Comparison of ENCODE assay signal across 10 cellular contexts in the genomic region with DNA sequence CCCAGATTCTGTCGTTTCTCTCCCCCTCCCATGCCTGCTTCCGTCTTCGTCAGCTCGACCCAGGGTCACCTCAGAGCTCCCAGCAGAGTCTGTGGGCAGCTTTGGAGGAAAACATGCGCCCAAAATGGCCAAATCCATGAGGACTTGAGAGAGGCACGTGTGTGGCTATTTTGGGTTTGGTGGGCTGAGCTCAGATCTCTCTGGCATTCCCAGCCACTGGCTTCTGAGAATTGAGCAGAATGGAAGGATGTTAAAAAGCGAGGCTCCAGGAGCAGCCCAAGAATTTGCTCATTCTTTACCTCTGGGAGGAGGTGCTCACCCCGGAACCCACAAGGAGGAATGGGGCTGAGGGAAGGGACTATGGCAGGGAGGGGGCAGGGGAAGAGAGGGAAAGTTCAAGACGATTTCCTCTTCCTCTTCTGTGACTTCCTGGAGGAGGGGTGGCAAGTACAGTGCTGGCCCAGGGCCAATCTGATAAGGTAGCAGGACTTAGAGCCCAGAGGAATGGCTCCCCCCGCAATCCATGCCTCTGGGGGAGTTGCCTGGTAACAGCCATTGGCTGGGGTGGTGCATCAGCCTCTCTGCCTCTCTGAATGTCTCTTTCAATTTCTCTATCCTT. TPM values are rescaled to one million over a fixed set of nuclear protein-coding genes. Genes with fewer than 3 reads are reported as not detected.
DNase-seq lines count a peak whose midpoint lies in the region; ATAC-seq and TF ChIP-seq lines count a peak whose summit lies in the region.
"Had no signal": no experiment of that assay in that cellular context is flagged by ENCODE, and none has a peak within 500 bp of the region (broad histone marks: within the 10 kb centered on the region; RNA-seq: fewer than 3 reads in every experiment).

No MANE protein-coding gene starts in this region.

- TF ChIP-seq CTCF in left lung (IDR thresholded peaks at IDR 0.05) (no peak), thoracic aorta (IDR thresholded peaks at IDR 0.05) (no peak)

- ATAC-seq in central memory CD8-positive, alpha-beta T cell (replicated peaks; ENCODE audit: extremely low read depth, poor library complexity, severe bottlenecking), result no peak
- ATAC-seq in left lung (peak; percentile 59), thoracic aorta (ENCODE audit: insufficient number of reproducible peaks, low FRiP score, low read depth) (peak; percentile 88), HG03108 (IDR thresholded peaks at IDR 0.05; ENCODE audit: unreplicated experiment) (no peak)

- no peaks in the 10 kb centered on the region for H3K36me3 Mint-ChIP-seq in central memory CD8-positive, alpha-beta T cell (ENCODE audit: insufficient read depth)
- H3K36me3 Mint-ChIP-seq: activated naive CD4-positive, alpha-beta T cell treated with anti-CD3 and anti-CD28 coated beads, Interleukin-2, amount 10 ng/mL, durations not matched to agents 7 days and 5 days had no signal

- H3K27me3 ChIP-seq in left lung, result no peaks in the 10 kb centered on the region
- no peaks in the 10 kb centered on the region for H3K27me3 ChIP-seq in thoracic aorta (replicated peaks; ENCODE audit: insufficient read depth)

- H3K4me1 ChIP-seq in left lung, result peaks cover 8 to 30% of the 10 kb centered on the region in 2 donors
- peaks cover 20 to 48% of the 10 kb centered on the region in 2 donors for H3K4me1 ChIP-seq in thoracic aorta (ENCODE audit: control insufficient read depth in 1 of 2, low read depth in 2 of 2)

- peak overlapping the region; percentile 63 to 74 for H3K27ac ChIP-seq in left lung
- peak overlapping the region; percentile 90 to 91 for H3K27ac ChIP-seq in thoracic aorta

- H3K9me3 ChIP-seq in left lung (no peaks in the 10 kb centered on the region), thoracic aorta (no peaks in the 10 kb centered on the region)

- intact Hi-C loops in left lung (cut with DNase I), result no loop called here

- no peak overlapping the region for H3K27ac Mint-ChIP-seq in central memory CD8-positive, alpha-beta T cell (ENCODE audit: low read depth)
- H3K27ac Mint-ChIP-seq: activated naive CD4-positive, alpha-beta T cell treated with anti-CD3 and anti-CD28 coated beads, Interleukin-2, amount 10 ng/mL, durations not matched to agents 7 days and 5 days had no signal

- H3K4me3 Mint-ChIP-seq in central memory CD8-positive, alpha-beta T cell, result peak overlapping the region; percentile 3
- H3K4me3 Mint-ChIP-seq: activated naive CD4-positive, alpha-beta T cell treated with anti-CD3 and anti-CD28 coated beads, Interleukin-2, amount 10 ng/mL, durations not matched to agents 7 days and 5 days had no signal

- H3K4me1 Mint-ChIP-seq in central memory CD8-positive, alpha-beta T cell, result peaks cover 7% of the 10 kb centered on the region
- H3K4me1 Mint-ChIP-seq: activated naive CD4-positive, alpha-beta T cell treated with anti-CD3 and anti-CD28 coated beads, Interleukin-2, amount 10 ng/mL, durations not matched to agents 7 days and 5 days had no signal

- H3K36me3 ChIP-seq in left lung, result no peaks in the 10 kb centered on the region
- H3K36me3 ChIP-seq in thoracic aorta, result no peaks in the 10 kb centered on the region

- H3K27me3 Mint-ChIP-seq in central memory CD8-positive, alpha-beta T cell, result peaks cover 47% of the 10 kb centered on the region

- DNase-seq in NCI-H1105 treated with DMSO at 0.1 percent for 48 hours (lab: John Stamatoyannopoulos, UW), result peak; percentile 58
- no peak for DNase-seq in central memory CD8-positive, alpha-beta T cell (ENCODE audit: low spot score in 2 of 2)
- no peak for DNase-seq in left lung
- DNase-seq in thoracic aorta (ENCODE audit: low spot score), result peak; percentile 90
- DNase-seq in effector CD4-positive, alpha-beta T cell, result no peak
- DNase-seq in stimulated activated CD4-positive, alpha-beta T cell treated with anti-CD3 and anti-CD28 coated beads, Interleukin-4, amount 100 ng/mL, for 4 hours, result no peak
- no peak for DNase-seq in OCI-M2 (lab: John Stamatoyannopoulos, UW; ENCODE audit: unreplicated experiment)
- DNase-seq: activated naive CD4-positive, alpha-beta T cell treated with anti-CD3 and anti-CD28 coated beads, Interleukin-2, amount 10 ng/mL, durations not matched to agents 7 days and 5 days; stimulated activated CD8-positive, alpha-beta memory T cell treated with anti-CD3 and anti-CD28 coated beads, Interleukin-4, amount 100 ng/mL, for 48 hours had no signal

- H3K4me3 ChIP-seq in left lung, result no peak overlapping the region
- H3K4me3 ChIP-seq in thoracic aorta, result peak overlapping the region; percentile 68

- peaks cover 23% of the 10 kb centered on the region for H3K9me3 Mint-ChIP-seq in central memory CD8-positive, alpha-beta T cell

RNA-seq across cellular contexts. Expression of a gene that starts 20.1 kb away (rescaled TPM):
- total RNA-seq in left lung, result 10 to 100 TPM; 35.6 to 36.8 TPM
- 10 to 100 TPM; 39.5 to 50.2 TPM for total RNA-seq in thoracic aorta

Comparison
In these comparisons a context has a peak if more than half of its experiments do, and no peak if none do; other contexts are left out.
1. DNase-seq: peak in NCI-H1105 treated with DMSO at 0.1 percent for 48 hours (single experiment) and thoracic aorta (single experiment); none in central memory CD8-positive, alpha-beta T cell (0 of 2), left lung (0 of 2), effector CD4-positive, alpha-beta T cell (single experiment), stimulated activated CD4-positive, alpha-beta T cell treated with anti-CD3 and anti-CD28 coated beads, Interleukin-4, amount 100 ng/mL, for 4 hours (0 of 2) and OCI-M2 (single experiment).
2. ATAC-seq: peak in left lung (single experiment) and thoracic aorta (single experiment); none in central memory CD8-positive, alpha-beta T cell (single experiment) and HG03108 (single experiment).